Comparison of ENCODE assay signal across 3 cellular contexts in the genomic region with DNA sequence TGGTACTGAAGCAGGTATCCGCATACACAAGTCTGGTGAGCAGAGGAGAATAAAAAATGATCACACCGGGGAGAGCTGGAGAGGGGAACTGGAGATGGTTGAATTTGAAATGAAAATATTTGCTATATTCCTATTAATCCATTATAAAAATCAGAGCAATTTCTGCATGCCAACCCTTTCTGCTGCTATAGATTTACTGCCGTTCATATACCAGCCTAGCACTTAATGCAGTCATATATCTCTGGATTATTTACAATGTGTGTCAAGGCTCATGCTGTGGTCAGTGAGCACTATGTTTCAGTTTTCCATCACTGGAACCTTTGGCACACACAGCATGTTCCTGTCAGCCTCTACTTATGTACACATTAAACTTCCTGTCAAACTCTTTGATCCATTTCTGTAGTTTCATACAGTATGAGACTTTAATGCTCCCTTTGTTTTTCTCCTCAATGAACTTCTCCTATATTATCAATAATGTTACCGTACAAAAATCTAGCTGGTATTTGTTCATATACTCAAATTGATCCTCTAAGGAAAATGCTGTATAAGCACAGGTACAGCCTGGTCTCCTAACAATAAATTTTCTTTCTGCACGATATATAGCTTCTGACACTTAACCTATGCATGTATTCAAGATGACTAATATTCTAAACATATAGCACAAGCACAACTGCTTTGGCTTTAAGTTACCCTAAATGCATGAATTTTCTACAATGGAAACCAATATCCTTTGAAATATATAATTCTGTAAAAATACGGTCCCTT.
TF ChIP-seq lines count a peak whose summit lies in the region.

No MANE protein-coding gene starts in this region.

TF ChIP-seq in IMR-90, 13 proteins besides CTCF, POLR2A, EP300 and RAD21:
- no peak for TF ChIP-seq RCOR1 (IDR thresholded peaks at IDR 0.05; ENCODE audit: insufficient replicate concordance, low read length)
- TF ChIP-seq RFX5 (IDR thresholded peaks at IDR 0.05; ENCODE audit: low read depth, low read length): no peak
- no peak for TF ChIP-seq CHD1 (IDR thresholded peaks at IDR 0.05; ENCODE audit: low read depth, low read length)

TF ChIP-seq in K562, 482 proteins besides CTCF, POLR2A, EP300 and RAD21:
- no peak for TF ChIP-seq CC2D1A (IDR thresholded peaks at IDR 0.05)
- TF ChIP-seq, protein P1, sequence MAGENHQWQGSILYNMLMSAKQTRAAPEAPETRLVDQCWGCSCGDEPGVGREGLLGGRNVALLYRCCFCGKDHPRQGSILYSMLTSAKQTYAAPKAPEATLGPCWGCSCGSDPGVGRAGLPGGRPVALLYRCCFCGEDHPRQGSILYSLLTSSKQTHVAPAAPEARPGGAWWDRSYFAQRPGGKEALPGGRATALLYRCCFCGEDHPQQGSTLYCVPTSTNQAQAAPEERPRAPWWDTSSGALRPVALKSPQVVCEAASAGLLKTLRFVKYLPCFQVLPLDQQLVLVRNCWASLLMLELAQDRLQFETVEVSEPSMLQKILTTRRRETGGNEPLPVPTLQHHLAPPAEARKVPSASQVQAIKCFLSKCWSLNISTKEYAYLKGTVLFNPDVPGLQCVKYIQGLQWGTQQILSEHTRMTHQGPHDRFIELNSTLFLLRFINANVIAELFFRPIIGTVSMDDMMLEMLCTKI (IDR thresholded peaks at IDR 0.05; ENCODE audit: partially characterized antibody): no peak
- TF ChIP-seq ZNF431 (CRISPR knock-in tag; IDR thresholded peaks at IDR 0.05): no peak
- TF ChIP-seq, protein P2, sequence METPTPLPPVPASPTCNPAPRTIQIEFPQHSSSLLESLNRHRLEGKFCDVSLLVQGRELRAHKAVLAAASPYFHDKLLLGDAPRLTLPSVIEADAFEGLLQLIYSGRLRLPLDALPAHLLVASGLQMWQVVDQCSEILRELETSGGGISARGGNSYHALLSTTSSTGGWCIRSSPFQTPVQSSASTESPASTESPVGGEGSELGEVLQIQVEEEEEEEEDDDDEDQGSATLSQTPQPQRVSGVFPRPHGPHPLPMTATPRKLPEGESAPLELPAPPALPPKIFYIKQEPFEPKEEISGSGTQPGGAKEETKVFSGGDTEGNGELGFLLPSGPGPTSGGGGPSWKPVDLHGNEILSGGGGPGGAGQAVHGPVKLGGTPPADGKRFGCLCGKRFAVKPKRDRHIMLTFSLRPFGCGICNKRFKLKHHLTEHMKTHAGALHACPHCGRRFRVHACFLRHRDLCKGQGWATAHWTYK (CRISPR knock-in tag; IDR thresholded peaks at IDR 0.05): no peak
- TF ChIP-seq ELF2 (CRISPR knock-in tag; IDR thresholded peaks at IDR 0.05): no peak
- no peak for TF ChIP-seq TBL1XR1 (IDR thresholded peaks at IDR 0.05; ENCODE audit: low read length in 2 of 2)
- no peak for TF ChIP-seq ZNF324 (CRISPR knock-in tag; IDR thresholded peaks at IDR 0.05)
- no peak for TF ChIP-seq NFE2L1 (tag; IDR thresholded peaks at IDR 0.05; ENCODE audit: borderline replicate concordance, low read depth)
- no peak for TF ChIP-seq ZC3H8 (IDR thresholded peaks at IDR 0.05)

TF ChIP-seq in HepG2, 621 proteins besides CTCF, POLR2A, EP300 and RAD21 (continues in another document):
- TF ChIP-seq HDAC1 (CRISPR knock-in tag; IDR thresholded peaks at IDR 0.05) (peak; percentile 35), ZSCAN9 (CRISPR knock-in tag; IDR thresholded peaks at IDR 0.05; ENCODE audit: borderline replicate concordance) (peak; percentile 36; the same call in 1 of the 2 replicates), TCF7 (IDR thresholded peaks at IDR 0.05; ENCODE audit: low read depth) (peak; percentile 90), ZNF761 (CRISPR knock-in tag; conservative IDR thresholded peaks at IDR 0.05) (0 out of 2 replicates have a peak, but pooled peaks have one; percentile 29), NFYB (CRISPR knock-in tag; IDR thresholded peaks at IDR 0.05) (no peak), ZSCAN30 (CRISPR knock-in tag; IDR thresholded peaks at IDR 0.05) (no peak), YEATS2 (CRISPR knock-in tag; IDR thresholded peaks at IDR 0.05; ENCODE audit: borderline replicate concordance) (peak; percentile 39; the same call in 1 of the 2 replicates), ATRX (CRISPR knock-in tag; IDR thresholded peaks at IDR 0.05; ENCODE audit: borderline replicate concordance) (no peak), ZNF331 (CRISPR knock-in tag; IDR thresholded peaks at IDR 0.05) (peak; percentile 90), ZNF549 (CRISPR knock-in tag; IDR thresholded peaks at IDR 0.05) (no peak), CHD4 (IDR thresholded peaks at IDR 0.05; ENCODE audit: borderline replicate concordance, low read length) (no peak), HMG20A (CRISPR knock-in tag; IDR thresholded peaks at IDR 0.05; ENCODE audit: borderline replicate concordance) (peak; percentile 97), ZNF207 (IDR thresholded peaks at IDR 0.05; ENCODE audit: borderline replicate concordance) (no peak), NAIF1 (CRISPR knock-in tag; IDR thresholded peaks at IDR 0.05; ENCODE audit: borderline replicate concordance) (no peak), MED1 (CRISPR knock-in tag; IDR thresholded peaks at IDR 0.05) (peak; percentile 93), HNF4A (CRISPR knock-in tag; IDR thresholded peaks at IDR 0.05) (peak; percentile 51), MBD4 (IDR thresholded peaks at IDR 0.05; ENCODE audit: borderline replicate concordance, low read length) (peak; percentile 89; the same call in 1 of the 2 replicates), MAFF (IDR thresholded peaks at IDR 0.05; ENCODE audit: low read depth, low read length) (peak; percentile 16; the same call in 1 of the 2 replicates), ZSCAN25 (CRISPR knock-in tag; IDR thresholded peaks at IDR 0.05) (no peak), ZNF317 (CRISPR knock-in tag; IDR thresholded peaks at IDR 0.05) (peak; percentile 50; the same call in 1 of the 2 replicates), PLRG1 (conservative IDR thresholded peaks at IDR 0.05) (no peak), ZNF629 (CRISPR knock-in tag; conservative IDR thresholded peaks at IDR 0.05) (0 out of 2 replicates have a peak, but pooled peaks have one; percentile 32), ELF1 (CRISPR knock-in tag; IDR thresholded peaks at IDR 0.05) (peak; percentile 13; the same call in 1 of the 2 replicates), ZNF17 (CRISPR knock-in tag; IDR thresholded peaks at IDR 0.05) (no peak), NONO (IDR thresholded peaks at IDR 0.05) (no peak), NONO (CRISPR knock-in tag; conservative IDR thresholded peaks at IDR 0.05) (0 out of 2 replicates have a peak, but pooled peaks have one; percentile 43), BRCA1 (CRISPR knock-in tag; IDR thresholded peaks at IDR 0.05) (0 out of 2 replicates have a peak, but pooled peaks have one; percentile 61)
- TF ChIP-seq, protein P3, sequence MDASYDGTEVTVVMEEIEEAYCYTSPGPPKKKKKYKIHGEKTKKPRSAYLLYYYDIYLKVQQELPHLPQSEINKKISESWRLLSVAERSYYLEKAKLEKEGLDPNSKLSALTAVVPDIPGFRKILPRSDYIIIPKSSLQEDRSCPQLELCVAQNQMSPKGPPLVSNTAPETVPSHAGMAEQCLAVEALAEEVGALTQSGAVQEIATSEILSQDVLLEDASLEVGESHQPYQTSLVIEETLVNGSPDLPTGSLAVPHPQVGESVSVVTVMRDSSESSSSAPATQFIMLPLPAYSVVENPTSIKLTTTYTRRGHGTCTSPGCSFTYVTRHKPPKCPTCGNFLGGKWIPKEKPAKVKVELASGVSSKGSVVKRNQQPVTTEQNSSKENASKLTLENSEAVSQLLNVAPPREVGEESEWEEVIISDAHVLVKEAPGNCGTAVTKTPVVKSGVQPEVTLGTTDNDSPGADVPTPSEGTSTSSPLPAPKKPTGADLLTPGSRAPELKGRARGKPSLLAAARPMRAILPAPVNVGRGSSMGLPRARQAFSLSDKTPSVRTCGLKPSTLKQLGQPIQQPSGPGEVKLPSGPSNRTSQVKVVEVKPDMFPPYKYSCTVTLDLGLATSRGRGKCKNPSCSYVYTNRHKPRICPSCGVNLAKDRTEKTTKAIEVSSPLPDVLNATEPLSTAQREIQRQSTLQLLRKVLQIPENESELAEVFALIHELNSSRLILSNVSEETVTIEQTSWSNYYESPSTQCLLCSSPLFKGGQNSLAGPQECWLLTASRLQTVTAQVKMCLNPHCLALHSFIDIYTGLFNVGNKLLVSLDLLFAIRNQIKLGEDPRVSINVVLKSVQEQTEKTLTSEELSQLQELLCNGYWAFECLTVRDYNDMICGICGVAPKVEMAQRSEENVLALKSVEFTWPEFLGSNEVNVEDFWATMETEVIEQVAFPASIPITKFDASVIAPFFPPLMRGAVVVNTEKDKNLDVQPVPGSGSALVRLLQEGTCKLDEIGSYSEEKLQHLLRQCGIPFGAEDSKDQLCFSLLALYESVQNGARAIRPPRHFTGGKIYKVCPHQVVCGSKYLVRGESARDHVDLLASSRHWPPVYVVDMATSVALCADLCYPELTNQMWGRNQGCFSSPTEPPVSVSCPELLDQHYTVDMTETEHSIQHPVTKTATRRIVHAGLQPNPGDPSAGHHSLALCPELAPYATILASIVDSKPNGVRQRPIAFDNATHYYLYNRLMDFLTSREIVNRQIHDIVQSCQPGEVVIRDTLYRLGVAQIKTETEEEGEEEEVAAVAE (CRISPR knock-in tag; IDR thresholded peaks at IDR 0.05; ENCODE audit: borderline replicate concordance): peak; percentile 50; the same call in 1 of the 2 replicates
- TF ChIP-seq, protein P4, sequence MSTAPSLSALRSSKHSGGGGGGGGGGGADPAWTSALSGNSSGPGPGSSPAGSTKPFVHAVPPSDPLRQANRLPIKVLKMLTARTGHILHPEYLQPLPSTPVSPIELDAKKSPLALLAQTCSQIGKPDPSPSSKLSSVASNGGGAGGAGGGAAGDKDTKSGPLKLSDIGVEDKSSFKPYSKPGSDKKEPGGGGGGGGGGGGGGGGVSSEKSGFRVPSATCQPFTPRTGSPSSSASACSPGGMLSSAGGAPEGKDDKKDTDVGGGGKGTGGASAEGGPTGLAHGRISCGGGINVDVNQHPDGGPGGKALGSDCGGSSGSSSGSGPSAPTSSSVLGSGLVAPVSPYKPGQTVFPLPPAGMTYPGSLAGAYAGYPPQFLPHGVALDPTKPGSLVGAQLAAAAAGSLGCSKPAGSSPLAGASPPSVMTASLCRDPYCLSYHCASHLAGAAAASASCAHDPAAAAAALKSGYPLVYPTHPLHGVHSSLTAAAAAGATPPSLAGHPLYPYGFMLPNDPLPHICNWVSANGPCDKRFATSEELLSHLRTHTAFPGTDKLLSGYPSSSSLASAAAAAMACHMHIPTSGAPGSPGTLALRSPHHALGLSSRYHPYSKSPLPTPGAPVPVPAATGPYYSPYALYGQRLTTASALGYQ (CRISPR knock-in tag; IDR thresholded peaks at IDR 0.05): peak; percentile 49; the same call in 1 of the 2 replicates
- TF ChIP-seq, protein P5, sequence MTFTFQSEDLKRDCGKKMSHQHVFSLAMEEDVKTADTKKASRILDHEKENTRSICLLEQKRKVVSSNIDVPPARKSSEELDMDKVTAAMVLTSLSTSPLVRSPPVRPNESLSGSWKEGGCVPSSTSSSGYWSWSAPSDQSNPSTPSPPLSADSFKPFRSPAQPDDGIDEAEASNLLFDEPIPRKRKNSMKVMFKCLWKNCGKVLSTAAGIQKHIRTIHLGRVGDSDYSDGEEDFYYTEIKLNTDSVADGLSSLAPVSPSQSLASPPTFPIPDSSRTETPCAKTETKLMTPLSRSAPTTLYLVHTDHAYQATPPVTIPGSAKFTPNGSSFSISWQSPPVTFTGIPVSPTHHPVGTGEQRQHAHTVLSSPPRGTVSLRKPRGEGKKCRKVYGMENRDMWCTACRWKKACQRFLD (CRISPR knock-in tag; IDR thresholded peaks at IDR 0.05; ENCODE audit: borderline replicate concordance): no peak
- TF ChIP-seq, protein P6, sequence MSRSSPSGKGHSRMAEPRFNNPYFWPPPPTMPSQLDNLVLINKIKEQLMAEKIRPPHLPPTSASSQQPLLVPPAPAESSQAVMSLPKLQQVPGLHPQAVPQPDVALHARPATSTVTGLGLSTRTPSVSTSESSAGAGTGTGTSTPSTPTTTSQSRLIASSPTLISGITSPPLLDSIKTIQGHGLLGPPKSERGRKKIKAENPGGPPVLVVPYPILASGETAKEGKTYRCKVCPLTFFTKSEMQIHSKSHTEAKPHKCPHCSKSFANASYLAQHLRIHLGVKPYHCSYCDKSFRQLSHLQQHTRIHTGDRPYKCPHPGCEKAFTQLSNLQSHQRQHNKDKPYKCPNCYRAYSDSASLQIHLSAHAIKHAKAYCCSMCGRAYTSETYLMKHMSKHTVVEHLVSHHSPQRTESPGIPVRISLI (CRISPR knock-in tag; IDR thresholded peaks at IDR 0.05; ENCODE audit: borderline replicate concordance): peak; percentile 24; the same call in 1 of the 2 replicates
- TF ChIP-seq, protein P7, sequence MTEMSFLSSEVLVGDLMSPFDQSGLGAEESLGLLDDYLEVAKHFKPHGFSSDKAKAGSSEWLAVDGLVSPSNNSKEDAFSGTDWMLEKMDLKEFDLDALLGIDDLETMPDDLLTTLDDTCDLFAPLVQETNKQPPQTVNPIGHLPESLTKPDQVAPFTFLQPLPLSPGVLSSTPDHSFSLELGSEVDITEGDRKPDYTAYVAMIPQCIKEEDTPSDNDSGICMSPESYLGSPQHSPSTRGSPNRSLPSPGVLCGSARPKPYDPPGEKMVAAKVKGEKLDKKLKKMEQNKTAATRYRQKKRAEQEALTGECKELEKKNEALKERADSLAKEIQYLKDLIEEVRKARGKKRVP (CRISPR knock-in tag; IDR thresholded peaks at IDR 0.05): peak in 1 of 2 experiments; percentile 60; a peak in 2 of 4 replicates
- TF ChIP-seq, protein P8, sequence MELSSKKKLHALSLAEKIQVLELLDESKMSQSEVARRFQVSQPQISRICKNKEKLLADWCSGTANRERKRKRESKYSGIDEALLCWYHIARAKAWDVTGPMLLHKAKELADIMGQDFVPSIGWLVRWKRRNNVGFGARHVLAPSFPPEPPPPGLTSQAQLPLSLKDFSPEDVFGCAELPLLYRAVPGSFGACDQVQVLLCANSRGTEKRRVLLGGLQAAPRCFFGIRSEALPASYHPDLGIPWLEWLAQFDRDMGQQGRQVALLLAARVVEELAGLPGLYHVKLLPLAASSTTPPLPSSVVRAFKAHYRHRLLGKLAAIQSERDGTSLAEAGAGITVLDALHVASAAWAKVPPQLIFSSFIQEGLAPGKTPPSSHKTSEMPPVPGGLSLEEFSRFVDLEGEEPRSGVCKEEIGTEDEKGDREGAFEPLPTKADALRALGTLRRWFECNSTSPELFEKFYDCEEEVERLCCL (CRISPR knock-in tag; IDR thresholded peaks at IDR 0.05; ENCODE audit: borderline replicate concordance): no peak
- TF ChIP-seq, protein P9, sequence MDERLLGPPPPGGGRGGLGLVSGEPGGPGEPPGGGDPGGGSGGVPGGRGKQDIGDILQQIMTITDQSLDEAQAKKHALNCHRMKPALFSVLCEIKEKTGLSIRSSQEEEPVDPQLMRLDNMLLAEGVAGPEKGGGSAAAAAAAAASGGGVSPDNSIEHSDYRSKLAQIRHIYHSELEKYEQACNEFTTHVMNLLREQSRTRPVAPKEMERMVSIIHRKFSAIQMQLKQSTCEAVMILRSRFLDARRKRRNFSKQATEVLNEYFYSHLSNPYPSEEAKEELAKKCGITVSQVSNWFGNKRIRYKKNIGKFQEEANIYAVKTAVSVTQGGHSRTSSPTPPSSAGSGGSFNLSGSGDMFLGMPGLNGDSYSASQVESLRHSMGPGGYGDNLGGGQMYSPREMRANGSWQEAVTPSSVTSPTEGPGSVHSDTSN (CRISPR knock-in tag; IDR thresholded peaks at IDR 0.05): peak; percentile 47; the same call in 1 of the 2 replicates
- TF ChIP-seq, protein P10, sequence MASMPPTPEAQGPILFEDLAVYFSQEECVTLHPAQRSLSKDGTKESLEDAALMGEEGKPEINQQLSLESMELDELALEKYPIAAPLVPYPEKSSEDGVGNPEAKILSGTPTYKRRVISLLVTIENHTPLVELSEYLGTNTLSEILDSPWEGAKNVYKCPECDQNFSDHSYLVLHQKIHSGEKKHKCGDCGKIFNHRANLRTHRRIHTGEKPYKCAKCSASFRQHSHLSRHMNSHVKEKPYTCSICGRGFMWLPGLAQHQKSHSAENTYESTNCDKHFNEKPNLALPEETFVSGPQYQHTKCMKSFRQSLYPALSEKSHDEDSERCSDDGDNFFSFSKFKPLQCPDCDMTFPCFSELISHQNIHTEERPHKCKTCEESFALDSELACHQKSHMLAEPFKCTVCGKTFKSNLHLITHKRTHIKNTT (CRISPR knock-in tag; IDR thresholded peaks at IDR 0.05): no peak
